Comparison of ENCODE assay signal across 18 cellular contexts in the genomic region with DNA sequence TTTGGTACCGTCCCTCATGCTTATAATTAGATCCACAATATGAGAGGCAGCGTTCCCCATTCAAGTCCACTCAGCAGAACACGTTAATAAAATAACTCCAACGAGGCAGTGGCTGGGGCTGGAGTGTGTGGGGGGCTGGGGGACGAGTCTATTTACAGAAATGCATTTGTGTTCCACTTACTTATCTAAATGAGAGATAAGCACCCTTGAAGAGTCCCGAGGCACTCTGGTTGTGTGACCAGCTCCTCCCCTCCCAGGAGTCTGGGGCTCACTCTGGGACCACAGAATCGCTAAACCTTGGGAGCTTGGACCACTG. TPM values are rescaled to one million over a fixed set of nuclear protein-coding genes. Genes with fewer than 3 reads are reported as not detected.
DNase-seq lines count a peak whose midpoint lies in the region; ATAC-seq and TF ChIP-seq lines count a peak whose summit lies in the region.
"Had no signal": no experiment of that assay in that cellular context is flagged by ENCODE, and none has a peak within 500 bp of the region (broad histone marks: within the 10 kb centered on the region; RNA-seq: fewer than 3 reads in every experiment).

No MANE protein-coding gene starts in this region.

- H3K9me3 Mint-ChIP-seq in brain: peaks cover 0 to under 1% (median 0%) of the 10 kb centered on the region in 5 experiments

- H3K4me1 Mint-ChIP-seq in brain: peaks cover 79% of the 10 kb centered on the region

- no peaks in the 10 kb centered on the region for H3K27me3 Mint-ChIP-seq in brain

- peak overlapping the region; percentile 52 to 94 (median 82) for H3K27ac Mint-ChIP-seq in brain

- H3K4me3 Mint-ChIP-seq in brain: peak overlapping the region in 3 of 5 experiments; percentile 16 to 54 (median 51)

- DNase-seq in NCI-H2227 treated with DMSO at 0.1 percent for 48 hours (lab: John Stamatoyannopoulos, UW) (peak; percentile 43), NCI-H2227 (lab: John Stamatoyannopoulos, UW; ENCODE audit: unreplicated experiment) (no peak), DMS79 treated with DMSO at 0.1 percent for 48 hours (lab: John Stamatoyannopoulos, UW) (peak; percentile 72), myocyte (ENCODE audit: low read depth) (peak; percentile 2), SKM-1 (lab: John Stamatoyannopoulos, UW; ENCODE audit: unreplicated experiment) (no peak)
- DNase-seq: DND-41, NCI-H1092 treated with DMSO at 0.1 percent for 48 hours, NCI-H1694, NCI-H524 treated with DMSO at 0.1 percent for 48 hours, NCI-H82, OCI-M1 had no signal

- TF ChIP-seq CTCF in brain (conservative IDR thresholded peaks at IDR 0.05): no peak

- ATAC-seq in GM18861 (IDR thresholded peaks at IDR 0.05; ENCODE audit: unreplicated experiment) (no peak), GM19455 (IDR thresholded peaks at IDR 0.05; ENCODE audit: unreplicated experiment) (no peak)
- ATAC-seq: GM12878, HepG2, K562 had no signal

- peaks cover 20% of the 10 kb centered on the region for H3K36me3 Mint-ChIP-seq in brain

RNA-seq across cellular contexts. Expression of a gene that starts 14.6 kb away (rescaled TPM):
- 8.2 TPM for polyA plus RNA-seq in brain (ENCODE audit: insufficient read depth, low read depth, low replicate concordance)
- total RNA-seq in myocyte: 0.35 and 1.9 TPM in 2 replicates
- polyA plus RNA-seq in myocyte (2012): 0.34 TPM
- total RNA-seq: GM12878, HepG2, HT-29, K562 had no signal
- polyA plus RNA-seq: HepG2 had no signal

Comparison
In these comparisons a context has a peak if more than half of its experiments do, and no peak if none do; other contexts are left out.
1. DNase-seq: peak in NCI-H2227 treated with DMSO at 0.1 percent for 48 hours (single experiment), DMS79 treated with DMSO at 0.1 percent for 48 hours (single experiment) and myocyte (single experiment); none in NCI-H2227 (single experiment) and SKM-1 (single experiment).